Comparison of ENCODE assay signal across 10 cellular contexts in the genomic region with DNA sequence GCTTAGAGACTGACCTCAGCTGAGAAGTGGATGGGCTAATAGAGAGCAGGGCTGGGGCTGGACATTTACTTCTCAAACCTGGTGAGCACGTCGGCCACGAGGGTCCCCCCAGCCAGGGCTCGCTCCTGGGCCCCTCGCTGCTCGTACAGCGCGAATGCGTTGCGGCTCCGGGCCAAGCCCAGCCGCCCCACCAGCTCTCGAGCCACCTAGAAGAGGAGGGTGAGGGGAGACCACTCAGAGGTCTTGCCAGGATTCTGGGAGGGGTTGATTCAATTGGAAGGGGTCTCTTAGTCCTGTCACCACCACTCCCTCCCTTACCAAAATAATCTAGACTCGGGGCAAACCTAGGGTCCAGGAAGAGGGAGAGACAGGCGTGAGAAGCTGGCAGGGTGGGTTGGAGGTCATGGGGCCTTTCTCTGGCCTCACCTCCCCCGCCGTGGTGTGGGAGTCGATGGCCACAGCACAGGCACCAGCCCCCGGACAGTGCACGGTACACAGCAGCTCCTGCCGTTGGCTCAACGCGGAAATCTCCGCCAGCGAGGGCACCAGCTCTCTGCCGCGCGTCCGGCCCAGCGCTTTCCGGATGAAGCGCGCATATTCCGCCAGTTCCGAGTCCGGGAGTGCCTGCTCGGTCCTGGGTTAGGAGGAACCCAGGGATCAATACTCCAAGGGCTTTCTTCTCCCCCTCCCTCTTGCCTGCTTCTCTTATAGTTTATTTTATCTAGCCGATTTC. TPM values are rescaled to one million over a fixed set of nuclear protein-coding genes. Genes with fewer than 3 reads are reported as not detected.
DNase-seq lines count a peak whose midpoint lies in the region; ATAC-seq, FAIRE-seq and TF ChIP-seq lines count a peak whose summit lies in the region.
"Had no signal": no experiment of that assay in that cellular context is flagged by ENCODE, and none has a peak within 500 bp of the region (broad histone marks: within the 10 kb centered on the region; RNA-seq: fewer than 3 reads in every experiment).

No MANE protein-coding gene starts in this region.

- peaks cover 8% of the 10 kb centered on the region for H4K20me1 ChIP-seq in keratinocyte (ENCODE audit: control insufficient read depth, extremely low read depth, insufficient read depth, low read length)

- H2AFZ ChIP-seq in keratinocyte (ENCODE audit: control insufficient read depth, low read length) = no peak overlapping the region
- H2AFZ ChIP-seq: GM23248 had no signal

- dilution Hi-C loops in keratinocyte (cut with MboI; ENCODE audit: extremely low pct_ligation_motif_present, low sequenced_read_pairs) = no loop called here

- H3K27ac ChIP-seq in RWPE2 (ENCODE audit: poor library complexity, severe bottlenecking) (peak overlapping the region; percentile 94), keratinocyte (ENCODE audit: control insufficient read depth, insufficient read depth, low read length) (no peak overlapping the region)
- H3K27ac ChIP-seq: GM23248 had no signal

- no peak overlapping the region for H3K27ac Mint-ChIP-seq in CD14-positive monocyte
- H3K27ac Mint-ChIP-seq in progenitor cell of endocrine pancreas = no peak overlapping the region

- no peaks in the 10 kb centered on the region for H3K9me3 ChIP-seq in RWPE2 (ENCODE audit: severe bottlenecking)
- H3K9me3 ChIP-seq in keratinocyte (ENCODE audit: control insufficient read depth, low read depth, low read length) = no peaks in the 10 kb centered on the region

- TF ChIP-seq CTCF in CD14-positive monocyte (IDR thresholded peaks at IDR 0.05) = no peak
- TF ChIP-seq CTCF in RWPE2 (IDR thresholded peaks at IDR 0.05; ENCODE audit: poor library complexity, severe bottlenecking) = no peak
- no peak for TF ChIP-seq CTCF in keratinocyte (optimal IDR thresholded peaks at IDR 0.05 in 1 of 3, IDR thresholded peaks at IDR 0.05 in 1 of 3, conservative IDR thresholded peaks at IDR 0.05 in 1 of 3; ENCODE audit: extremely low read depth in 1 of 3, insufficient read depth in 2 of 3, low read length in 3 of 3)
- no peak for TF ChIP-seq CTCF in progenitor cell of endocrine pancreas (IDR thresholded peaks at IDR 0.05; ENCODE audit: unreplicated experiment)

- H3K27me3 Mint-ChIP-seq in CD14-positive monocyte (ENCODE audit: low read depth in 3 of 3) = peaks cover 60 to 76% (median 70%) of the 10 kb centered on the region in 3 donors
- H3K27me3 Mint-ChIP-seq in progenitor cell of endocrine pancreas = peaks cover 43% of the 10 kb centered on the region

- H3K27me3 ChIP-seq in RWPE2 (ENCODE audit: insufficient read depth, poor library complexity, severe bottlenecking) (no peaks in the 10 kb centered on the region), keratinocyte (ENCODE audit: control insufficient read depth, extremely low read depth, insufficient read depth, low read length) (no peaks in the 10 kb centered on the region)

- H3K36me3 Mint-ChIP-seq in CD14-positive monocyte (peaks cover 23 to 31% of the 10 kb centered on the region in 2 donors), progenitor cell of endocrine pancreas (ENCODE audit: insufficient read depth) (peaks cover 23% of the 10 kb centered on the region)

- H3K36me3 ChIP-seq in RWPE2 (ENCODE audit: low read depth) (peaks cover 76% of the 10 kb centered on the region), keratinocyte (ENCODE audit: control insufficient read depth in 2 of 2, extremely low read depth in 1 of 2, insufficient read depth in 2 of 2, low read length in 2 of 2) (peaks cover 31 to 35% of the 10 kb centered on the region in 2 experiments)

- H3K4me1 ChIP-seq in RWPE2 (ENCODE audit: insufficient read depth, poor library complexity, severe bottlenecking) (peaks cover 50% of the 10 kb centered on the region), keratinocyte (ENCODE audit: control insufficient read depth, extremely low read depth, insufficient read depth, low read length) (peaks cover 62% of the 10 kb centered on the region)

- DNase-seq in CD14-positive monocyte (ENCODE audit: low spot score) (no peak), RWPE2 (ENCODE audit: low spot score) (no peak), keratinocyte (ENCODE audit: low read depth, low spot score) (no peak), HTR-8/SVneo (ENCODE audit: insufficient read length, low spot score) (no peak), progenitor cell of endocrine pancreas (ENCODE audit: low spot score, unreplicated experiment) (no peak), NCI-H1092 treated with DMSO at 0.1 percent for 48 hours (lab: John Stamatoyannopoulos, UW) (no peak)
- DNase-seq: COR-L47, GM23248, NCI-H2029 had no signal

- H3K4me1 Mint-ChIP-seq in CD14-positive monocyte (peaks cover 38% of the 10 kb centered on the region), progenitor cell of endocrine pancreas (ENCODE audit: low read depth) (peaks cover 7% of the 10 kb centered on the region)

- no peak overlapping the region for H3K9ac ChIP-seq in keratinocyte (ENCODE audit: control insufficient read depth, extremely low read depth, insufficient read depth, low read length)
- H3K9ac ChIP-seq: GM23248 had no signal

- peak overlapping the region; percentile 72 to 89 for H3K4me3 Mint-ChIP-seq in CD14-positive monocyte
- H3K4me3 Mint-ChIP-seq in progenitor cell of endocrine pancreas (ENCODE audit: low read depth) = no peak overlapping the region

- ATAC-seq in RWPE2 (ENCODE audit: low read depth) = no peak

- H3K4me2 ChIP-seq in keratinocyte (ENCODE audit: control insufficient read depth, extremely low read depth, insufficient read depth, low read depth, low read length) = peak overlapping the region; percentile 69

- H3K9me3 Mint-ChIP-seq in CD14-positive monocyte (peaks cover 0 to 24% (median 13%) of the 10 kb centered on the region in 7 donors), progenitor cell of endocrine pancreas (ENCODE audit: low read depth) (no peaks in the 10 kb centered on the region)

- intact Hi-C loops in CD14-positive monocyte (cut with micrococcal nuclease) = no loop called here

- peaks cover 4% of the 10 kb centered on the region for H3K9me1 ChIP-seq in keratinocyte (ENCODE audit: control insufficient read depth, extremely low read depth, insufficient read depth, low read length)

- H3K4me3 ChIP-seq in RWPE2 (ENCODE audit: severe bottlenecking) (no peak overlapping the region), keratinocyte (ENCODE audit: control insufficient read depth in 2 of 3, extremely low read depth in 1 of 3, insufficient read depth in 2 of 3, low read depth in 1 of 3, low read length in 3 of 3) (no peak overlapping the region)
- H3K4me3 ChIP-seq: GM23248 had no signal

- H3K79me2 ChIP-seq in keratinocyte (ENCODE audit: control insufficient read depth, insufficient read depth, low read length) = peaks cover 9% of the 10 kb centered on the region

- FAIRE-seq in keratinocyte (lab: Jason Lieb, UNC) (no peak), HTR-8/SVneo (lab: Jason Lieb, UNC) (no peak)
- FAIRE-seq: RCC 7860 had no signal

RNA-seq across cellular contexts. Expression of a gene that starts 5.7 kb away (rescaled TPM):
- under 1 TPM; 0.38 to 0.41 TPM for polyA plus RNA-seq in CD14-positive monocyte
- 3.1 to 10.7 TPM (median 4.9 TPM) in 3 replicates for polyA plus RNA-seq in keratinocyte
- polyA plus RNA-seq in keratinocyte (2011; ENCODE audit: low read depth) = 11.6 TPM
- polyA plus RNA-seq in keratinocyte (2011; cell fraction: cytosol; rRNA removed) = 2.5 and 7.9 TPM in 2 replicates
- 13.2 and 20.7 TPM in 2 replicates for polyA plus RNA-seq in keratinocyte (2011; cell fraction: nucleus; rRNA removed)
- polyA plus RNA-seq in keratinocyte (2012; ENCODE audit: low replicate concordance) = 10.7 and 25.0 TPM in 2 replicates
- polyA minus RNA-seq in keratinocyte = 2.9 to 4.3 TPM (median 3.1 TPM) in 3 replicates
- polyA minus RNA-seq in keratinocyte (2011; cell fraction: cytosol; rRNA and poly(A)+ RNA removed) = 17.3 TPM
- polyA minus RNA-seq in keratinocyte (2011; cell fraction: nucleus; rRNA and poly(A)+ RNA removed) = 13.1 and 17.9 TPM in 2 replicates
- total RNA-seq in progenitor cell of endocrine pancreas = 14.1 and 16.2 TPM in 2 replicates

RNA-seq across cellular contexts. Expression of a gene that starts 10.6 kb away (rescaled TPM):
- polyA plus RNA-seq in CD14-positive monocyte (under 1 TPM in 1 of 2 donors, not detected in 1; 0.13 TPM), keratinocyte (0.02 to 0.05 TPM (median 0.03 TPM) in 3 replicates)
- not detected for polyA plus RNA-seq in keratinocyte (2011; ENCODE audit: low read depth)
- polyA plus RNA-seq in keratinocyte (2011; cell fraction: cytosol; rRNA removed) = not detected in 2 replicates
- 0.17 and 0.27 TPM in 2 replicates for polyA plus RNA-seq in keratinocyte (2011; cell fraction: nucleus; rRNA removed)
- 0.18 TPM in 1 of 2 replicates, not detected in the other for polyA plus RNA-seq in keratinocyte (2012; ENCODE audit: low replicate concordance)
- 0.20 TPM in 1 of 3 replicates, not detected in the others for polyA minus RNA-seq in keratinocyte
- not detected for polyA minus RNA-seq in keratinocyte (2011; cell fraction: cytosol; rRNA and poly(A)+ RNA removed)
- polyA minus RNA-seq in keratinocyte (2011; cell fraction: nucleus; rRNA and poly(A)+ RNA removed) = not detected in 2 replicates
- 0.49 and 1.1 TPM in 2 replicates for total RNA-seq in progenitor cell of endocrine pancreas

RNA-seq across cellular contexts. Expression of a gene that starts 11.2 kb away (rescaled TPM):
- polyA plus RNA-seq in CD14-positive monocyte (under 1 TPM in 1 of 2 donors, not detected in 1; 0.24 TPM), keratinocyte (0.46 to 2.0 TPM (median 0.71 TPM) in 3 replicates)
- polyA plus RNA-seq in keratinocyte (2011; ENCODE audit: low read depth) = 0.26 TPM
- polyA plus RNA-seq in keratinocyte (2011; cell fraction: cytosol; rRNA removed) = 0.23 and 0.34 TPM in 2 replicates
- polyA plus RNA-seq in keratinocyte (2011; cell fraction: nucleus; rRNA removed) = 3.2 and 3.7 TPM in 2 replicates
- 0.24 and 1.7 TPM in 2 replicates for polyA plus RNA-seq in keratinocyte (2012; ENCODE audit: low replicate concordance)
- 0.76 to 3.8 TPM (median 1.1 TPM) in 3 replicates for polyA minus RNA-seq in keratinocyte
- not detected for polyA minus RNA-seq in keratinocyte (2011; cell fraction: cytosol; rRNA and poly(A)+ RNA removed)
- polyA minus RNA-seq in keratinocyte (2011; cell fraction: nucleus; rRNA and poly(A)+ RNA removed) = 1.8 and 2.3 TPM in 2 replicates
- total RNA-seq in progenitor cell of endocrine pancreas = 2.3 and 2.5 TPM in 2 replicates

RNA-seq across cellular contexts. Expression of a gene that starts 12.0 kb away (rescaled TPM):
- polyA plus RNA-seq in CD14-positive monocyte (under 1 TPM; 0.31 to 0.47 TPM), keratinocyte (13.5 to 17.8 TPM (median 14.5 TPM) in 3 replicates)
- 6.1 TPM for polyA plus RNA-seq in keratinocyte (2011; ENCODE audit: low read depth)
- 7.8 and 11.8 TPM in 2 replicates for polyA plus RNA-seq in keratinocyte (2011; cell fraction: cytosol; rRNA removed)
- 58.1 and 66.0 TPM in 2 replicates for polyA plus RNA-seq in keratinocyte (2011; cell fraction: nucleus; rRNA removed)
- 17.2 and 18.2 TPM in 2 replicates for polyA plus RNA-seq in keratinocyte (2012; ENCODE audit: low replicate concordance)
- 9.2 to 20.5 TPM (median 9.6 TPM) in 3 replicates for polyA minus RNA-seq in keratinocyte
- polyA minus RNA-seq in keratinocyte (2011; cell fraction: cytosol; rRNA and poly(A)+ RNA removed) = 6.7 TPM
- 9.0 and 10.3 TPM in 2 replicates for polyA minus RNA-seq in keratinocyte (2011; cell fraction: nucleus; rRNA and poly(A)+ RNA removed)
- 26.9 and 31.3 TPM in 2 replicates for total RNA-seq in progenitor cell of endocrine pancreas
